Comparison of ENCODE assay signal across 1 cellular context in the genomic region with DNA sequence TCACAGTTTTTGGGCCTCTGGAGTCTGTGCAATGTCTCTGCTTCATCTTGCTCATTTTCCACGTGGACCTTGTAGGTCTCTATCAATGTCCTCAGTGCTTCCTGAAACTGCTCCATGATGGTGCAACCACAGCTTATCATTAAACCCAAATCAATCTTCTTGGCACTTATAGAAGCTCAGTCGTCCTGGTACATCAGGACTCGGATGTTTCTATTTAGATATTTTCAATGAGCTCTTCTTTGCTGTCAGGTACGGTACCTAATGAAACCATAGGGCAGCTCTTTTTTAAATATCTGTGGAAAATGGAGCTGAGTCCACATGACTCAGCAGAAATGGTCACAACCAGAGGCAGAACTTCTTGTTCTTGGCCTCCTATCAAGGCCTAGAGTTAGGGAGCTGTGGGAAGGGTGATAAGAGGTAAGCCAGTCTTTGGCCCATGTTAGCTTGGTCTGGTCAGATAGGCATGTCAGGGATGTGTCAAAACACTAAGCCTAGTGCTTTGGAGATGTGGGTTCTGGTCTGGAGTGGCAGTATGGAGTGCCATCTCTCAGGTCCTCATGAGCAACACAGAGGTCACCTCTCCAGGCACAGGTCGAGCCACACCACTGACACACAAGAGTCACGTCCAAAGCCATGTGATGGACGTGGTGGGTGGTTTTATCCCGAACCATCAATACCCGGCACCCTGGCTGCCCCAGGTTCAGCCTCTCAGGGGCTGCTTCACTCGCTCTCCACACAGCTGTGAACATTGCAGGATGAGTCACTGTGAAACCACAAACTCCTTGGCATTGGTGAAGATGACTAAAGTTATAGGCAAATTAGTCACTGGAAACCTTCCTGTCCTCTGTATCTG.
TF ChIP-seq lines count a peak whose summit lies in the region.

No MANE protein-coding gene starts in this region.

TF ChIP-seq in K562, 482 proteins besides CTCF, POLR2A, EP300 and RAD21 (continued from another document and continues in another):
- 0 out of 2 replicates have a peak, but pooled peaks have one; percentile 15 for TF ChIP-seq ZNF398 (CRISPR knock-in tag; IDR thresholded peaks at IDR 0.05)
- TF ChIP-seq ESRRB (CRISPR knock-in tag; IDR thresholded peaks at IDR 0.05; ENCODE audit: borderline replicate concordance), result no peak
- no peak; the same call in 1 of the 2 replicates for TF ChIP-seq ZNF140 (CRISPR knock-in tag; IDR thresholded peaks at IDR 0.05)
- 0 out of 2 replicates have a peak, but pooled peaks have one; percentile 63 for TF ChIP-seq ELK3 (CRISPR knock-in tag; IDR thresholded peaks at IDR 0.05)
- TF ChIP-seq MAFG (tag; conservative IDR thresholded peaks at IDR 0.05), result peak; percentile 100
- TF ChIP-seq, protein P1, sequence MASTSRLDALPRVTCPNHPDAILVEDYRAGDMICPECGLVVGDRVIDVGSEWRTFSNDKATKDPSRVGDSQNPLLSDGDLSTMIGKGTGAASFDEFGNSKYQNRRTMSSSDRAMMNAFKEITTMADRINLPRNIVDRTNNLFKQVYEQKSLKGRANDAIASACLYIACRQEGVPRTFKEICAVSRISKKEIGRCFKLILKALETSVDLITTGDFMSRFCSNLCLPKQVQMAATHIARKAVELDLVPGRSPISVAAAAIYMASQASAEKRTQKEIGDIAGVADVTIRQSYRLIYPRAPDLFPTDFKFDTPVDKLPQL (IDR thresholded peaks at IDR 0.05; ENCODE audit: extremely low read depth, insufficient read length), result no peak
- no peak for TF ChIP-seq U2AF1 (optimal IDR thresholded peaks at IDR 0.05; ENCODE audit: low read depth, low read length)
- peak; percentile 73 for TF ChIP-seq TOE1 (IDR thresholded peaks at IDR 0.05; ENCODE audit: borderline replicate concordance)
- TF ChIP-seq TOE1 (CRISPR knock-in tag; IDR thresholded peaks at IDR 0.05; ENCODE audit: borderline replicate concordance, low read depth), result no peak; the same call in 1 of the 2 replicates
- peak; percentile 64; the same call in 1 of the 2 replicates for TF ChIP-seq CXXC5 (CRISPR knock-in tag; IDR thresholded peaks at IDR 0.05)
- peak; percentile 90 for TF ChIP-seq ZNF668 (CRISPR knock-in tag; IDR thresholded peaks at IDR 0.05)
- TF ChIP-seq ZNF175 (CRISPR knock-in tag; IDR thresholded peaks at IDR 0.05; ENCODE audit: low read depth), result 0 out of 2 replicates have a peak, but pooled peaks have one; percentile 43
- TF ChIP-seq ZNF584 (CRISPR knock-in tag; IDR thresholded peaks at IDR 0.05; ENCODE audit: low read depth), result peak; percentile 73; the same call in 1 of the 2 replicates
- 0 out of 2 replicates have a peak, but pooled peaks have one; percentile 11 for TF ChIP-seq ARID2 (IDR thresholded peaks at IDR 0.05)
- no peak for TF ChIP-seq ZNF699 (CRISPR knock-in tag; IDR thresholded peaks at IDR 0.05; ENCODE audit: insufficient replicate concordance)
- TF ChIP-seq PCBP1 (IDR thresholded peaks at IDR 0.05; ENCODE audit: low read depth, low read length, poor library complexity, severe bottlenecking), result no peak
- peak; percentile 5; the same call in 1 of the 2 replicates for TF ChIP-seq FOXO4 (CRISPR knock-in tag; IDR thresholded peaks at IDR 0.05)
- TF ChIP-seq, protein P2, sequence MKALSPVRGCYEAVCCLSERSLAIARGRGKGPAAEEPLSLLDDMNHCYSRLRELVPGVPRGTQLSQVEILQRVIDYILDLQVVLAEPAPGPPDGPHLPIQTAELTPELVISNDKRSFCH (CRISPR knock-in tag; IDR thresholded peaks at IDR 0.05), result no peak
- TF ChIP-seq, protein P2 (tag; IDR thresholded peaks at IDR 0.05), result peak; percentile 92
- no peak for TF ChIP-seq STAT5B (CRISPR knock-in tag; IDR thresholded peaks at IDR 0.05)
- peak; percentile 51; the same call in 1 of the 2 replicates for TF ChIP-seq ZNF644 (tag; IDR thresholded peaks at IDR 0.05; ENCODE audit: low read depth)
- no peak for TF ChIP-seq HMGN3 (IDR thresholded peaks at IDR 0.05; ENCODE audit: borderline replicate concordance, extremely low read depth, insufficient read length, low read depth, low read length)
- no peak for TF ChIP-seq ZNF407 (IDR thresholded peaks at IDR 0.05; ENCODE audit: low read depth)
- no peak for TF ChIP-seq ZZZ3 (IDR thresholded peaks at IDR 0.05)
- peak; percentile 34; the same call in 1 of the 2 replicates for TF ChIP-seq ZNF263 (CRISPR knock-in tag; IDR thresholded peaks at IDR 0.05; ENCODE audit: borderline replicate concordance)
- TF ChIP-seq FOXK2 (conservative IDR thresholded peaks at IDR 0.05 in 1 of 2, IDR thresholded peaks at IDR 0.05 in 1 of 2; ENCODE audit: low read depth in 2 of 2), result peak; percentile 49 to 59; a peak in 3 of 4 replicates
- no peak for TF ChIP-seq WHSC1 (IDR thresholded peaks at IDR 0.05; ENCODE audit: low read length)
- TF ChIP-seq FIP1L1 (IDR thresholded peaks at IDR 0.05; ENCODE audit: low read depth, low read length, poor library complexity, severe bottlenecking), result no peak
- TF ChIP-seq GTF2E2 (tag; IDR thresholded peaks at IDR 0.05), result peak; percentile 92
- no peak for TF ChIP-seq SNAPC5 (CRISPR knock-in tag; IDR thresholded peaks at IDR 0.05)
- TF ChIP-seq ZNF707 (CRISPR knock-in tag; conservative IDR thresholded peaks at IDR 0.05), result no peak
- peak; percentile 86 for TF ChIP-seq DACH1 (IDR thresholded peaks at IDR 0.05; ENCODE audit: partially characterized antibody)
- no peak for TF ChIP-seq ZNF121 (CRISPR knock-in tag; conservative IDR thresholded peaks at IDR 0.05)
- TF ChIP-seq USF1 (CRISPR knock-in tag; IDR thresholded peaks at IDR 0.05), result peak; percentile 66
- TF ChIP-seq ZNF764 (CRISPR knock-in tag; IDR thresholded peaks at IDR 0.05; ENCODE audit: low read depth), result no peak
- TF ChIP-seq ZBTB11 (CRISPR knock-in tag; IDR thresholded peaks at IDR 0.05), result peak in 1 of 3 experiments; percentile 87; a peak in 2 of 6 replicates
- TF ChIP-seq IFI16 (CRISPR knock-in tag; IDR thresholded peaks at IDR 0.05), result no peak
- peak; percentile 92 for TF ChIP-seq PHF21A (IDR thresholded peaks at IDR 0.05; ENCODE audit: borderline replicate concordance, low read depth)
- TF ChIP-seq BDP1 (IDR thresholded peaks at IDR 0.05; ENCODE audit: insufficient read depth, insufficient read length), result no peak
